ENCODE assay signal across 14 cellular contexts in the genomic region with DNA sequence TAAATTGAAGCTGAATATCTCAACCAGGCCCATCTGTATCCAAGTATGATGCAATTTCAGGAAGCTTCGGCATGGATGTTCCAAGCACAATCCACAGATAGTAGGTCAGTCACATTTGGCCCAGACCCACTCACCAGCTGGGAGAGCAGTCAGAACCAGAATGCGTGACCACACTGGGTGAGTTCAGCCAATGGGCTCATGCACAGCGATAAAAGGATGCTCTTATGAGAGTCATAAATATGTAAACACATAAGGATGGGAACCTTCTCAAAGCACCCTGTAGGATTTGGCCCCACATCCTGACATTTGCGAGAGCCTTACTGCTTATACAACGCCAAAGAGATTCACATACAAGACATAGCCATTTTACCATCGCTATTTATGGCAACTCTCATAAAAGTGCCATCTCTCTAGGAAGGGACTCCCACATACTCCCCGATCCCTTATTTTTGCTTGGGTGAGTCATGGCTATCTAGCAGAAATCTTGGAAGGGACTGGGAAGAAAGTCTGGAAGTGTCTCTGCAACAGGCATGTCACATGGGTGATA. TPM values are rescaled to one million over a fixed set of nuclear protein-coding genes. Genes with fewer than 3 reads are reported as not detected.
DNase-seq lines count a peak whose midpoint lies in the region; ATAC-seq, FAIRE-seq and TF ChIP-seq lines count a peak whose summit lies in the region.
"Had no signal": no experiment of that assay in that cellular context is flagged by ENCODE, and none has a peak within 500 bp of the region (broad histone marks: within the 10 kb centered on the region; RNA-seq: fewer than 3 reads in every experiment).

No MANE protein-coding gene starts in this region.

- no peak for ATAC-seq in stimulated activated effector memory CD8-positive, alpha-beta T cell treated with anti-CD3 and anti-CD28 coated beads, Interleukin-12 subunit alpha, Interleukin-12 subunit beta, amount 100 ng/mL, for 72 hours
- no peak for ATAC-seq in HG03196 (IDR thresholded peaks at IDR 0.05; ENCODE audit: unreplicated experiment)
- ATAC-seq: natural killer cell had no signal

- H3K4me1 Mint-ChIP-seq in stimulated activated effector memory CD8-positive, alpha-beta T cell treated with anti-CD3 and anti-CD28 coated beads, Interleukin-12 subunit alpha, Interleukin-12 subunit beta, amount 100 ng/mL, for 72 hours = peaks cover 17% of the 10 kb centered on the region
- H3K4me1 Mint-ChIP-seq in type B pancreatic cell (ENCODE audit: unreplicated experiment) = peaks cover 36% of the 10 kb centered on the region

- no peak overlapping the region for H3K4me3 Mint-ChIP-seq in stimulated activated effector memory CD8-positive, alpha-beta T cell treated with anti-CD3 and anti-CD28 coated beads, Interleukin-12 subunit alpha, Interleukin-12 subunit beta, amount 100 ng/mL, for 72 hours
- H3K4me3 Mint-ChIP-seq in type B pancreatic cell = no peak overlapping the region
- H3K4me3 Mint-ChIP-seq: activated B cell treated with CpG ODN at 0.5 μM for 24 hours; CD8-positive, alpha-beta memory T cell; natural killer cell had no signal

- H3K36me3 ChIP-seq in bronchial epithelial cell (ENCODE audit: control insufficient read depth, insufficient read depth, low read length) = no peaks in the 10 kb centered on the region

- H3K4me3 ChIP-seq in bronchial epithelial cell (ENCODE audit: low read depth, low read length) = no peak overlapping the region
- H3K4me3 ChIP-seq: PC-9 had no signal

- FAIRE-seq in bronchial epithelial cell (lab: Jason Lieb, UNC) = peak; percentile 40

- no peak overlapping the region for H3K27ac Mint-ChIP-seq in stimulated activated effector memory CD8-positive, alpha-beta T cell treated with anti-CD3 and anti-CD28 coated beads, Interleukin-12 subunit alpha, Interleukin-12 subunit beta, amount 100 ng/mL, for 72 hours
- no peak overlapping the region for H3K27ac Mint-ChIP-seq in type B pancreatic cell
- H3K27ac Mint-ChIP-seq: activated B cell treated with CpG ODN at 0.5 μM for 24 hours; CD8-positive, alpha-beta memory T cell; natural killer cell had no signal

- DNase-seq in EL (peak; percentile 74), bronchial epithelial cell (ENCODE audit: low read depth) (no peak), inferior parietal cortex (ENCODE audit: extremely low spot score) (peak; percentile 53), renal cortical epithelial cell (ENCODE audit: low read depth) (peak; percentile 50), foreskin melanocyte (no peak), type B pancreatic cell (ENCODE audit: extremely low spot score, unreplicated experiment) (no peak)
- no peak for DNase-seq in stimulated activated effector memory CD8-positive, alpha-beta T cell treated with anti-CD3 and anti-CD28 coated beads, Interleukin-12 subunit alpha, Interleukin-12 subunit beta, amount 100 ng/mL, for 72 hours (ENCODE audit: low spot score in 2 of 2)
- DNase-seq: activated B cell treated with CpG ODN at 0.5 μM for 24 hours; activated naive CD4-positive, alpha-beta T cell treated with anti-CD3 and anti-CD28 coated beads, Interleukin-2, amount 50 U/mL, for 16 hours; CD8-positive, alpha-beta memory T cell; natural killer cell; NCI-H146; PC-9 had no signal

- H3K9me3 Mint-ChIP-seq in stimulated activated effector memory CD8-positive, alpha-beta T cell treated with anti-CD3 and anti-CD28 coated beads, Interleukin-12 subunit alpha, Interleukin-12 subunit beta, amount 100 ng/mL, for 72 hours = no peaks in the 10 kb centered on the region
- H3K9me3 Mint-ChIP-seq in type B pancreatic cell = peaks cover 2% of the 10 kb centered on the region
- H3K9me3 Mint-ChIP-seq: activated B cell treated with CpG ODN at 0.5 μM for 24 hours, natural killer cell had no signal

- H3K36me3 Mint-ChIP-seq in stimulated activated effector memory CD8-positive, alpha-beta T cell treated with anti-CD3 and anti-CD28 coated beads, Interleukin-12 subunit alpha, Interleukin-12 subunit beta, amount 100 ng/mL, for 72 hours = no peaks in the 10 kb centered on the region
- no peaks in the 10 kb centered on the region for H3K36me3 Mint-ChIP-seq in type B pancreatic cell
- H3K36me3 Mint-ChIP-seq: CD8-positive, alpha-beta memory T cell; natural killer cell had no signal

- H3K27me3 Mint-ChIP-seq in type B pancreatic cell = peaks cover 79% of the 10 kb centered on the region

- TF ChIP-seq CTCF in bronchial epithelial cell (IDR thresholded peaks at IDR 0.05; ENCODE audit: insufficient read depth, low read length, severe bottlenecking) (no peak), type B pancreatic cell (conservative IDR thresholded peaks at IDR 0.05) (no peak)

- H3K27me3 ChIP-seq in bronchial epithelial cell (ENCODE audit: control insufficient read depth, insufficient read depth, low read length) = no peaks in the 10 kb centered on the region

RNA-seq across cellular contexts. Expression of a gene that starts 3.0 kb away (rescaled TPM):
- 6.8 and 10.8 TPM in 2 replicates for total RNA-seq in bronchial epithelial cell
- 40.1 and 71.4 TPM in 2 replicates for total RNA-seq in renal cortical epithelial cell
- total RNA-seq in type B pancreatic cell (ENCODE audit: low replicate concordance) = 1.9 and 6.4 TPM in 2 replicates

Comparison
In these comparisons a context has a peak if more than half of its experiments do, and no peak if none do; other contexts are left out.
1. DNase-seq: peak in EL (single experiment), inferior parietal cortex (single experiment) and renal cortical epithelial cell (single experiment); none in bronchial epithelial cell (single experiment), stimulated activated effector memory CD8-positive, alpha-beta T cell treated with anti-CD3 and anti-CD28 coated beads, Interleukin-12 subunit alpha, Interleukin-12 subunit beta, amount 100 ng/mL, for 72 hours (0 of 2), foreskin melanocyte (single experiment) and type B pancreatic cell (single experiment).